21 cellular contexts compared by ENCODE assay signal in genomic region chr3:126419151-126419703, GRCh38. TPM values are rescaled to one million over a fixed set of nuclear protein-coding genes. Genes with fewer than 3 reads are reported as not detected.
"Had no signal": no experiment of that assay in that cellular context is flagged by ENCODE, and none has a peak within 500 bp of the region (broad histone marks: within the 10 kb centered on the region; RNA-seq: fewer than 3 reads in every experiment).

No MANE protein-coding gene starts in this region.

- H3K9me3 Mint-ChIP-seq: activated CD8-positive, alpha-beta T cell treated with anti-CD3 and anti-CD28 coated beads for 36 hours; activated T-helper 1 cell treated with anti-CD3 and anti-CD28 coated beads, Interleukin-12 subunit alpha, Interleukin-12 subunit beta, Interleukin-2, Interleukin-4 antibody, amounts not matched to agents 30 ng/mL and 10 ng/mL and 1 ng/mL, durations not matched to agents 14 hours and 24 hours and 36 hours; WTC11 had no signal

- H3K4me1 ChIP-seq: ascending aorta, breast epithelium, heart right ventricle, suprapubic skin had no signal

- H3K27ac ChIP-seq: ascending aorta, breast epithelium, gastrocnemius medialis, heart right ventricle, suprapubic skin had no signal

- ATAC-seq: activated CD8-positive, alpha-beta T cell treated with anti-CD3 and anti-CD28 coated beads for 36 hours; gastrocnemius medialis; heart right ventricle; left cardiac atrium; stimulated activated naive CD8-positive, alpha-beta T cell treated with anti-CD3 and anti-CD28 coated beads, Interleukin-15, Interleukin-2, amounts not matched to agents 100 U/mL and 50 U/mL, for 24 hours had no signal

- H3K9me3 ChIP-seq: ascending aorta, breast epithelium, gastrocnemius medialis, heart right ventricle, suprapubic skin had no signal

- H3K4me3 ChIP-seq: ascending aorta, breast epithelium, gastrocnemius medialis, heart right ventricle, suprapubic skin had no signal

- H3K27ac Mint-ChIP-seq: activated CD8-positive, alpha-beta T cell treated with anti-CD3 and anti-CD28 coated beads for 36 hours; activated T-helper 1 cell treated with anti-CD3 and anti-CD28 coated beads, Interleukin-12 subunit alpha, Interleukin-12 subunit beta, Interleukin-2, Interleukin-4 antibody, amounts not matched to agents 30 ng/mL and 10 ng/mL and 1 ng/mL, durations not matched to agents 14 hours and 24 hours and 36 hours had no signal

- FAIRE-seq: small intestine, TTC549 had no signal

- H3K27me3 ChIP-seq: ascending aorta had no signal

- H3K4me3 Mint-ChIP-seq: activated CD8-positive, alpha-beta T cell treated with anti-CD3 and anti-CD28 coated beads for 36 hours; activated T-helper 1 cell treated with anti-CD3 and anti-CD28 coated beads, Interleukin-12 subunit alpha, Interleukin-12 subunit beta, Interleukin-2, Interleukin-4 antibody, amounts not matched to agents 30 ng/mL and 10 ng/mL and 1 ng/mL, durations not matched to agents 14 hours and 24 hours and 36 hours; WTC11 had no signal

- H3K36me3 ChIP-seq: ascending aorta, breast epithelium, gastrocnemius medialis, heart right ventricle, suprapubic skin had no signal

- DNase-seq: activated CD4-positive, alpha-beta T cell treated with anti-CD3 and anti-CD28 coated beads for 4 hours; activated CD8-positive, alpha-beta T cell treated with anti-CD3 and anti-CD28 coated beads for 36 hours; activated naive CD4-positive, alpha-beta T cell; dermis blood vessel endothelial cell; erythroblast; gastrocnemius medialis; heart right ventricle; left cardiac atrium; small intestine; stimulated activated CD4-positive, alpha-beta T cell treated with anti-CD3 and anti-CD28 coated beads, Interleukin-4, amount 100 ng/mL, for 4 hours; stimulated activated naive CD8-positive, alpha-beta T cell treated with anti-CD3 and anti-CD28 coated beads, Interleukin-15, Interleukin-2, amounts not matched to agents 100 U/mL and 50 U/mL, for 24 hours; SW 1271; trophoblast cell had no signal

- H3K36me3 Mint-ChIP-seq: WTC11 had no signal

RNA-seq across cellular contexts. Expression of gene CFAP100, which starts 24.5 kb away (rescaled TPM):
- total RNA-seq: activated CD8-positive, alpha-beta T cell treated with anti-CD3 and anti-CD28 coated beads for 36 hours; activated T-helper 1 cell treated with anti-CD3 and anti-CD28 coated beads, Interleukin-12 subunit alpha, Interleukin-12 subunit beta, Interleukin-2, Interleukin-4 antibody, amounts not matched to agents 30 ng/mL and 10 ng/mL and 1 ng/mL, durations not matched to agents 14 hours and 24 hours and 36 hours; ascending aorta; breast epithelium; dermis blood vessel endothelial cell; gastrocnemius medialis; heart right ventricle; left cardiac atrium; lung microvascular endothelial cell; suprapubic skin; T-helper 2 cell treated with Interferon-gamma antibody and Interleukin-4, amounts not matched to agents 100 ng/mL and 5 ng/mL, for 36 hours; WTC11 had no signal
- polyA plus RNA-seq: heart right ventricle, small intestine had no signal
